ENCODE assay signal across 16 cellular contexts in the genomic region with DNA sequence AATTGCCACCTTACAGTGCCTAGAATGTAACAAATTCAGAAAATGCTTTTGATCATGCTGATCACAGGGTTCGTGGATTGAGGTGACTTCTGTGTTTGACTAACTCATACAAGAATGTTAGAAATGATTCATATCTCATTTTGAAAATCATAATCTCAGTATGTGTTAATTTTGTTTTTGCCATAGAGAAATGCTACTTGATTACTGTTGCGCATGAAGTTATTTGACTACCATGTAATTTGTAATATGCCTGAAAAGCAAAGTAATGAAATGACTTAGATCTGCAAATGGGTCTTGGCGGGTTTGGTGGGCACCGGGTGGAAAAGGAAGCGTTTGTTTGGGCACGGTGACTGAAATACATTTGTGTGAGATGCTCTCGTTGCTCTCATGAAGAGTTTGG.
DNase-seq lines count a peak whose midpoint lies in the region; ATAC-seq lines count a peak whose summit lies in the region.
"Had no signal": no experiment of that assay in that cellular context is flagged by ENCODE, and none has a peak within 500 bp of the region (broad histone marks: within the 10 kb centered on the region; RNA-seq: fewer than 3 reads in every experiment).

No MANE protein-coding gene starts in this region.

- peak; percentile 38 to 39 for DNase-seq in stimulated activated CD4-positive, alpha-beta T cell treated with anti-CD3 and anti-CD28 coated beads, Interleukin-2, amount 100 ng/mL, for 24 hours
- DNase-seq in stimulated activated CD4-positive, alpha-beta T cell treated with anti-CD3 and anti-CD28 coated beads, Interleukin-4, amount 100 ng/mL, for 1 hour: no peak
- peak; percentile 86 for DNase-seq in activated CD4-positive, alpha-beta memory T cell treated with anti-CD3 and anti-CD28 coated beads for 36 hours
- DNase-seq in effector memory CD8-positive, alpha-beta T cell: no peak
- DNase-seq in central memory CD4-positive, alpha-beta T cell: no peak
- DNase-seq in kidney glomerular epithelial cell (lab: John Stamatoyannopoulos, UW): no peak
- DNase-seq: AML-193; endodermal cell; heart right ventricle; MG63; naive thymus-derived CD8-positive, alpha-beta T cell; NCI-H187 treated with DMSO at 0.1 percent for 48 hours; NCI-H446 treated with DMSO at 0.1 percent for 48 hours; SW 1271; thyroid gland had no signal

- no peak for ATAC-seq in effector memory CD8-positive, alpha-beta T cell (replicated peaks)
- ATAC-seq in HG03135 (IDR thresholded peaks at IDR 0.05; ENCODE audit: unreplicated experiment): no peak
- ATAC-seq: heart right ventricle; naive thymus-derived CD8-positive, alpha-beta T cell had no signal

- no peaks in the 10 kb centered on the region for H3K9me3 Mint-ChIP-seq in activated CD4-positive, alpha-beta memory T cell treated with anti-CD3 and anti-CD28 coated beads for 36 hours
- H3K9me3 Mint-ChIP-seq in effector memory CD8-positive, alpha-beta T cell: no peaks in the 10 kb centered on the region
- H3K9me3 Mint-ChIP-seq: endodermal cell; naive thymus-derived CD8-positive, alpha-beta T cell had no signal

- POLR2A ChIA-PET in activated CD4-positive, alpha-beta memory T cell treated with anti-CD3 and anti-CD28 coated beads for 36 hours (lab: Charles Lee): interaction anchor here (0.9 to 4.6 kb wide), 10 partner anchors 16 to 173 kb away, joined by 3 to 42 read pairs (median 9); a partner anchor contains a TSS

- peaks cover 59% of the 10 kb centered on the region for H3K36me3 Mint-ChIP-seq in activated CD4-positive, alpha-beta memory T cell treated with anti-CD3 and anti-CD28 coated beads for 36 hours
- H3K36me3 Mint-ChIP-seq in effector memory CD8-positive, alpha-beta T cell (ENCODE audit: insufficient read depth): peaks cover 17% of the 10 kb centered on the region

- H3K27ac Mint-ChIP-seq in activated CD4-positive, alpha-beta memory T cell treated with anti-CD3 and anti-CD28 coated beads for 36 hours: peak overlapping the region; percentile 78
- H3K27ac Mint-ChIP-seq in effector memory CD8-positive, alpha-beta T cell: peak overlapping the region; percentile 5 to 27
- H3K27ac Mint-ChIP-seq: endodermal cell had no signal

- intact Hi-C loops in activated CD4-positive, alpha-beta memory T cell treated with anti-CD3 and anti-CD28 coated beads for 36 hours (cut with micrococcal nuclease): loop anchor here (1.0 to 5.0 kb wide), 12 partner anchors 17 to 217 kb away; no protein-coding TSS in a partner anchor

- CTCF ChIA-PET in activated CD4-positive, alpha-beta memory T cell treated with anti-CD3 and anti-CD28 coated beads for 36 hours (lab: Charles Lee): interaction anchor here (0.6 to 7.5 kb wide), 8 partner anchors 17 to 173 kb away, joined by 3 to 59 read pairs (median 4); a partner anchor contains a TSS

- H3K4me3 Mint-ChIP-seq in activated CD4-positive, alpha-beta memory T cell treated with anti-CD3 and anti-CD28 coated beads for 36 hours: peak overlapping the region; percentile 63
- H3K4me3 Mint-ChIP-seq in effector memory CD8-positive, alpha-beta T cell: no peak overlapping the region
- H3K4me3 Mint-ChIP-seq: endodermal cell; naive thymus-derived CD8-positive, alpha-beta T cell had no signal

- peaks cover 42% of the 10 kb centered on the region for H3K4me1 Mint-ChIP-seq in activated CD4-positive, alpha-beta memory T cell treated with anti-CD3 and anti-CD28 coated beads for 36 hours (ENCODE audit: low read depth)
- peaks cover 4 to 15% of the 10 kb centered on the region in 2 donors for H3K4me1 Mint-ChIP-seq in effector memory CD8-positive, alpha-beta T cell (ENCODE audit: low read depth in 2 of 2)
- H3K4me1 Mint-ChIP-seq: endodermal cell had no signal

- H3K27me3 Mint-ChIP-seq in activated CD4-positive, alpha-beta memory T cell treated with anti-CD3 and anti-CD28 coated beads for 36 hours: no peaks in the 10 kb centered on the region
- no peaks in the 10 kb centered on the region for H3K27me3 Mint-ChIP-seq in effector memory CD8-positive, alpha-beta T cell
- H3K27me3 Mint-ChIP-seq: naive thymus-derived CD8-positive, alpha-beta T cell had no signal

Comparison
In these comparisons a context has a peak if more than half of its experiments do, and no peak if none do; other contexts are left out.
1. DNase-seq: peak in stimulated activated CD4-positive, alpha-beta T cell treated with anti-CD3 and anti-CD28 coated beads, Interleukin-2, amount 100 ng/mL, for 24 hours (2 of 2) and activated CD4-positive, alpha-beta memory T cell treated with anti-CD3 and anti-CD28 coated beads for 36 hours (single experiment); none in stimulated activated CD4-positive, alpha-beta T cell treated with anti-CD3 and anti-CD28 coated beads, Interleukin-4, amount 100 ng/mL, for 1 hour (single experiment), effector memory CD8-positive, alpha-beta T cell (0 of 3), central memory CD4-positive, alpha-beta T cell (single experiment) and kidney glomerular epithelial cell (single experiment).